Comparison of ENCODE assay signal across 10 cellular contexts in genomic region chr7:5629941-5630340, GRCh38. TPM values are rescaled to one million over a fixed set of nuclear protein-coding genes. Genes with fewer than 3 reads are reported as not detected.
A peak's percentile ranks its signal among the peaks of the same experiment; 100 is the strongest.
DNase-seq lines count a peak whose midpoint lies in the region; ATAC-seq, FAIRE-seq and TF ChIP-seq lines count a peak whose summit lies in the region.
"Had no signal": no experiment of that assay in that cellular context is flagged by ENCODE, and none has a peak within 500 bp of the region (broad histone marks: within the 10 kb centered on the region; RNA-seq: fewer than 3 reads in every experiment).

No MANE protein-coding gene starts in this region.

- TF ChIP-seq CTCF in keratinocyte (optimal IDR thresholded peaks at IDR 0.05 in 1 of 3, IDR thresholded peaks at IDR 0.05 in 1 of 3, conservative IDR thresholded peaks at IDR 0.05 in 1 of 3; ENCODE audit: extremely low read depth in 1 of 3, insufficient read depth in 2 of 3, low read length in 3 of 3) = no peak
- no peak for TF ChIP-seq CTCF in type B pancreatic cell (conservative IDR thresholded peaks at IDR 0.05)

- no peak overlapping the region for H3K4me3 ChIP-seq in keratinocyte (ENCODE audit: control insufficient read depth in 2 of 3, extremely low read depth in 1 of 3, insufficient read depth in 2 of 3, low read depth in 1 of 3, low read length in 3 of 3)

- no peaks in the 10 kb centered on the region for H3K9me3 Mint-ChIP-seq in activated T-helper 1 cell treated with anti-CD3 and anti-CD28 coated beads, Interleukin-12 subunit alpha, Interleukin-12 subunit beta, Interleukin-2, Interleukin-4 antibody, amounts not matched to agents 30 ng/mL and 10 ng/mL and 1 ng/mL, durations not matched to agents 14 hours and 24 hours and 36 hours
- no peaks in the 10 kb centered on the region for H3K9me3 Mint-ChIP-seq in type B pancreatic cell

- no peaks in the 10 kb centered on the region for H3K9me1 ChIP-seq in keratinocyte (ENCODE audit: control insufficient read depth, extremely low read depth, insufficient read depth, low read length)

- H3K4me2 ChIP-seq in keratinocyte (ENCODE audit: control insufficient read depth, extremely low read depth, insufficient read depth, low read depth, low read length) = peak overlapping the region; percentile 59

- H3K36me3 ChIP-seq in keratinocyte (ENCODE audit: control insufficient read depth in 2 of 2, extremely low read depth in 1 of 2, insufficient read depth in 2 of 2, low read length in 2 of 2) = peaks cover 3 to 15% of the 10 kb centered on the region in 2 experiments

- H3K4me1 Mint-ChIP-seq in activated T-helper 1 cell treated with anti-CD3 and anti-CD28 coated beads, Interleukin-12 subunit alpha, Interleukin-12 subunit beta, Interleukin-2, Interleukin-4 antibody, amounts not matched to agents 30 ng/mL and 10 ng/mL and 1 ng/mL, durations not matched to agents 14 hours and 24 hours and 36 hours (ENCODE audit: low read depth) = peaks cover 28% of the 10 kb centered on the region
- peaks cover 51% of the 10 kb centered on the region for H3K4me1 Mint-ChIP-seq in type B pancreatic cell (ENCODE audit: unreplicated experiment)

- dilution Hi-C loops in keratinocyte (cut with MboI; ENCODE audit: extremely low pct_ligation_motif_present, low sequenced_read_pairs) = no loop called here

- H3K4me3 Mint-ChIP-seq in activated T-helper 1 cell treated with anti-CD3 and anti-CD28 coated beads, Interleukin-12 subunit alpha, Interleukin-12 subunit beta, Interleukin-2, Interleukin-4 antibody, amounts not matched to agents 30 ng/mL and 10 ng/mL and 1 ng/mL, durations not matched to agents 14 hours and 24 hours and 36 hours = no peak overlapping the region
- no peak overlapping the region for H3K4me3 Mint-ChIP-seq in type B pancreatic cell

- peak; percentile 17 for DNase-seq in activated naive CD4-positive, alpha-beta T cell treated with Interleukin-2 at 50 U/mL for 16 hours
- DNase-seq in activated naive CD4-positive, alpha-beta T cell treated with anti-CD3 and anti-CD28 coated beads, Interleukin-2, amount 50 U/mL, for 16 hours = no peak
- peak; percentile 32 for DNase-seq in activated T-helper 1 cell treated with anti-CD3 and anti-CD28 coated beads, Interleukin-12 subunit alpha, Interleukin-12 subunit beta, Interleukin-2, Interleukin-4 antibody, amounts not matched to agents 30 ng/mL and 10 ng/mL and 1 ng/mL, durations not matched to agents 14 hours and 24 hours and 36 hours (ENCODE audit: low spot score)
- DNase-seq in keratinocyte (ENCODE audit: low read depth, low spot score) (peak; percentile 69), type B pancreatic cell (ENCODE audit: extremely low spot score, unreplicated experiment) (no peak), left ventricle myocardium superior (no peak)

- peak overlapping the region; percentile 45 for H3K9ac ChIP-seq in keratinocyte (ENCODE audit: control insufficient read depth, extremely low read depth, insufficient read depth, low read length)

- ATAC-seq in left ventricle myocardium superior = no peak
- ATAC-seq in GM21381 (IDR thresholded peaks at IDR 0.05; ENCODE audit: unreplicated experiment) = no peak
- no peak for ATAC-seq in HG03439 (IDR thresholded peaks at IDR 0.05; ENCODE audit: unreplicated experiment)

- peaks cover 34% of the 10 kb centered on the region for H3K4me1 ChIP-seq in keratinocyte (ENCODE audit: control insufficient read depth, extremely low read depth, insufficient read depth, low read length)

- peak overlapping the region; percentile 71 for H3K27ac Mint-ChIP-seq in activated T-helper 1 cell treated with anti-CD3 and anti-CD28 coated beads, Interleukin-12 subunit alpha, Interleukin-12 subunit beta, Interleukin-2, Interleukin-4 antibody, amounts not matched to agents 30 ng/mL and 10 ng/mL and 1 ng/mL, durations not matched to agents 14 hours and 24 hours and 36 hours
- H3K27ac Mint-ChIP-seq in type B pancreatic cell = peak overlapping the region; percentile 5

- H2AFZ ChIP-seq in keratinocyte (ENCODE audit: control insufficient read depth, low read length) = no peak overlapping the region

- no peaks in the 10 kb centered on the region for H4K20me1 ChIP-seq in keratinocyte (ENCODE audit: control insufficient read depth, extremely low read depth, insufficient read depth, low read length)

- H3K27ac ChIP-seq in keratinocyte (ENCODE audit: control insufficient read depth, insufficient read depth, low read length) = peak overlapping the region; percentile 70
- H3K27ac ChIP-seq: C4-2B, neutrophil had no signal

- no peaks in the 10 kb centered on the region for H3K79me2 ChIP-seq in keratinocyte (ENCODE audit: control insufficient read depth, insufficient read depth, low read length)

- intact Hi-C loops in activated T-helper 1 cell treated with anti-CD3 and anti-CD28 coated beads, Interleukin-12 subunit alpha, Interleukin-12 subunit beta, Interleukin-2, Interleukin-4 antibody, amounts not matched to agents 30 ng/mL and 10 ng/mL and 1 ng/mL, durations not matched to agents 14 hours and 24 hours and 36 hours (cut with micrococcal nuclease) = no loop called here
- intact Hi-C loops in left ventricle myocardium superior (cut with micrococcal nuclease) = no loop called here

- peaks cover 4% of the 10 kb centered on the region for H3K36me3 Mint-ChIP-seq in activated T-helper 1 cell treated with anti-CD3 and anti-CD28 coated beads, Interleukin-12 subunit alpha, Interleukin-12 subunit beta, Interleukin-2, Interleukin-4 antibody, amounts not matched to agents 30 ng/mL and 10 ng/mL and 1 ng/mL, durations not matched to agents 14 hours and 24 hours and 36 hours (ENCODE audit: low read depth)
- H3K36me3 Mint-ChIP-seq in type B pancreatic cell = peaks cover 13% of the 10 kb centered on the region

- H3K27me3 Mint-ChIP-seq in activated T-helper 1 cell treated with anti-CD3 and anti-CD28 coated beads, Interleukin-12 subunit alpha, Interleukin-12 subunit beta, Interleukin-2, Interleukin-4 antibody, amounts not matched to agents 30 ng/mL and 10 ng/mL and 1 ng/mL, durations not matched to agents 14 hours and 24 hours and 36 hours (ENCODE audit: insufficient read depth) = peaks cover 3% of the 10 kb centered on the region
- H3K27me3 Mint-ChIP-seq in type B pancreatic cell = no peaks in the 10 kb centered on the region

- H3K27me3 ChIP-seq in keratinocyte (ENCODE audit: control insufficient read depth, extremely low read depth, insufficient read depth, low read length) = no peaks in the 10 kb centered on the region
- H3K27me3 ChIP-seq: neutrophil had no signal

- peak; percentile 96 for FAIRE-seq in keratinocyte (lab: Jason Lieb, UNC)

- no peaks in the 10 kb centered on the region for H3K9me3 ChIP-seq in keratinocyte (ENCODE audit: control insufficient read depth, low read depth, low read length)
- H3K9me3 ChIP-seq: neutrophil had no signal

RNA-seq across cellular contexts. Expression of gene FSCN1, which starts 37.3 kb away (rescaled TPM):
- total RNA-seq in activated T-helper 1 cell treated with anti-CD3 and anti-CD28 coated beads, Interleukin-12 subunit alpha, Interleukin-12 subunit beta, Interleukin-2, Interleukin-4 antibody, amounts not matched to agents 30 ng/mL and 10 ng/mL and 1 ng/mL, durations not matched to agents 14 hours and 24 hours and 36 hours = 39.1 and 39.5 TPM in 2 replicates
- 133 to 291 TPM (median 149 TPM) in 3 replicates for polyA plus RNA-seq in keratinocyte
- 120 TPM for polyA plus RNA-seq in keratinocyte (2011; ENCODE audit: low read depth)
- polyA plus RNA-seq in keratinocyte (2011; cell fraction: cytosol; rRNA removed) = 92.2 and 328 TPM in 2 replicates
- 106 and 176 TPM in 2 replicates for polyA plus RNA-seq in keratinocyte (2011; cell fraction: nucleus; rRNA removed)
- polyA plus RNA-seq in keratinocyte (2012; ENCODE audit: low replicate concordance) = 132 and 514 TPM in 2 replicates
- polyA minus RNA-seq in keratinocyte = 100 to 357 TPM (median 134 TPM) in 3 replicates
- polyA minus RNA-seq in keratinocyte (2011; cell fraction: cytosol; rRNA and poly(A)+ RNA removed) = 829 TPM
- 210 and 230 TPM in 2 replicates for polyA minus RNA-seq in keratinocyte (2011; cell fraction: nucleus; rRNA and poly(A)+ RNA removed)
- total RNA-seq in type B pancreatic cell (ENCODE audit: low replicate concordance) (25.3 and 223 TPM in 2 replicates), left ventricle myocardium superior (11.5 TPM)

Comparison
In these comparisons a context has a peak if more than half of its experiments do, and no peak if none do; other contexts are left out.
1. DNase-seq: peak in activated naive CD4-positive, alpha-beta T cell treated with Interleukin-2 at 50 U/mL for 16 hours (single experiment), activated T-helper 1 cell treated with anti-CD3 and anti-CD28 coated beads, Interleukin-12 subunit alpha, Interleukin-12 subunit beta, Interleukin-2, Interleukin-4 antibody, amounts not matched to agents 30 ng/mL and 10 ng/mL and 1 ng/mL, durations not matched to agents 14 hours and 24 hours and 36 hours (single experiment) and keratinocyte (single experiment); none in activated naive CD4-positive, alpha-beta T cell treated with anti-CD3 and anti-CD28 coated beads, Interleukin-2, amount 50 U/mL, for 16 hours (single experiment), type B pancreatic cell (single experiment) and left ventricle myocardium superior (single experiment).